Comparison of ENCODE assay signal across 39 cellular contexts in the genomic region with DNA sequence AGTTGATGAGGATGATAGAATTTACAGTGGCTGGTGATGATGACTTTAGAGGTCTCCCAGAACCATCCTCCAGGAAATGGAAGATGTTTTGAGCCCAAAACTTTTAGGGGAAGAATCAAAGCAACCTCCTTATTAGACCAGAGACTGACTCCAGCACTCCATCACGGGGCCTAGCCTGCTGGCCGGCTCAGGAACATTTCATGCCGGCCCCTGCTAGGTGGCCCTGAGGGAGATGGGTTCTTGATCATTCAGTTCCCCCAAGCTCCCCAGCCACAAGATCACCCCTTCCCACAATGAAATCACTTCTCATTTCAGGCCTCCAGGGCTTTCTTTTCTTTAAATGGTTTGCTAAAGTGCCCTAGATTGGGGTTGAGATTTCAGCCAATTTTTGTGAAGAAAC.
"Had no signal": no experiment of that assay in that cellular context is flagged by ENCODE, and none has a peak within 500 bp of the region (broad histone marks: within the 10 kb centered on the region; RNA-seq: fewer than 3 reads in every experiment).

No MANE protein-coding gene starts in this region.

- H3K4me3 ChIP-seq: adrenal gland, ascending aorta, body of pancreas, breast epithelium, cardiac muscle cell had no signal

- H3K9me3 Mint-ChIP-seq: activated naive CD4-positive, alpha-beta T cell treated with anti-CD3 and anti-CD28 coated beads for 36 hours; activated naive CD4-positive, alpha-beta T cell treated with anti-CD3 and anti-CD28 coated beads, Interleukin-2, amount 10 ng/mL, durations not matched to agents 7 days and 5 days; activated naive CD4-positive, alpha-beta T cell treated with anti-CD3 and anti-CD28 coated beads, Interleukin-2, amount 50 U/mL, for 24 hours; activated naive CD4-positive, alpha-beta T cell treated with anti-CD3 and anti-CD28 coated beads, Interleukin-2, amount 50 U/mL, for 72 hours; activated naive CD8-positive, alpha-beta T cell treated with anti-CD3 and anti-CD28 coated beads for 36 hours; activated naive CD8-positive, alpha-beta T cell treated with anti-CD3 and anti-CD28 coated beads, Interleukin-2, amount 10 ng/mL, durations not matched to agents 7 days and 5 days; activated naive CD8-positive, alpha-beta T cell treated with anti-CD3 and anti-CD28 coated beads, Interleukin-2, amount 50 U/mL, for 24 hours; activated T-cell treated with anti-CD3 and anti-CD28 coated beads, Interleukin-2, amount 50 U/mL, for 24 hours; activated T-cell treated with anti-CD3 and anti-CD28 coated beads, Interleukin-2, amount 50 U/mL, for 4 hours; activated T-cell treated with anti-CD3 and anti-CD28 coated beads, Interleukin-2, amount 50 U/mL, for 72 hours; activated T-helper 1 cell treated with anti-CD3 and anti-CD28 coated beads, Interleukin-12 subunit alpha, Interleukin-12 subunit beta, Interleukin-2, Interleukin-4 antibody, amounts not matched to agents 30 ng/mL and 10 ng/mL and 1 ng/mL, durations not matched to agents 14 hours and 24 hours and 36 hours; activated T-helper 17 cell treated with anti-CD3 and anti-CD28 coated beads, Interleukin-2, amount 50 U/mL, for 72 hours; activated T-helper 2 cell treated with anti-CD3 and anti-CD28 coated beads, Interferon-gamma antibody, Interleukin-2, Interleukin-4, amounts not matched to agents 10 μg/mL and 5 μg/mL and 100 μg/mL, durations not matched to agents 14 hours and 24 hours and 36 hours; central memory CD8-positive, alpha-beta T cell had no signal

- H3K36me3 Mint-ChIP-seq: activated naive CD4-positive, alpha-beta T cell treated with anti-CD3 and anti-CD28 coated beads, Interleukin-2, amount 10 ng/mL, durations not matched to agents 7 days and 5 days; activated naive CD4-positive, alpha-beta T cell treated with anti-CD3 and anti-CD28 coated beads, Interleukin-2, amount 50 U/mL, for 24 hours; activated naive CD4-positive, alpha-beta T cell treated with anti-CD3 and anti-CD28 coated beads, Interleukin-2, amount 50 U/mL, for 72 hours; activated naive CD8-positive, alpha-beta T cell; activated naive CD8-positive, alpha-beta T cell treated with anti-CD3 and anti-CD28 coated beads for 36 hours; activated naive CD8-positive, alpha-beta T cell treated with anti-CD3 and anti-CD28 coated beads, Interleukin-2, amount 10 ng/mL, durations not matched to agents 7 days and 5 days; brain had no signal

- H3K4me3 Mint-ChIP-seq: activated naive CD4-positive, alpha-beta T cell treated with anti-CD3 and anti-CD28 coated beads for 36 hours; activated naive CD4-positive, alpha-beta T cell treated with anti-CD3 and anti-CD28 coated beads, Interleukin-2, amount 10 ng/mL, durations not matched to agents 7 days and 5 days; activated naive CD4-positive, alpha-beta T cell treated with anti-CD3 and anti-CD28 coated beads, Interleukin-2, amount 50 U/mL, for 24 hours; activated naive CD8-positive, alpha-beta T cell; activated naive CD8-positive, alpha-beta T cell treated with anti-CD3 and anti-CD28 coated beads for 36 hours; activated naive CD8-positive, alpha-beta T cell treated with anti-CD3 and anti-CD28 coated beads, Interleukin-2, amount 10 ng/mL, durations not matched to agents 7 days and 5 days; activated naive CD8-positive, alpha-beta T cell treated with anti-CD3 and anti-CD28 coated beads, Interleukin-2, amount 50 U/mL, for 24 hours; activated T-cell treated with anti-CD3 and anti-CD28 coated beads, Interleukin-2, amount 50 U/mL, for 24 hours; activated T-cell treated with anti-CD3 and anti-CD28 coated beads, Interleukin-2, amount 50 U/mL, for 4 hours; activated T-cell treated with anti-CD3 and anti-CD28 coated beads, Interleukin-2, amount 50 U/mL, for 72 hours; activated T-helper 1 cell treated with anti-CD3 and anti-CD28 coated beads, Interleukin-12 subunit alpha, Interleukin-12 subunit beta, Interleukin-2, Interleukin-4 antibody, amounts not matched to agents 30 ng/mL and 10 ng/mL and 1 ng/mL, durations not matched to agents 14 hours and 24 hours and 36 hours; activated T-helper 17 cell treated with anti-CD3 and anti-CD28 coated beads, Interleukin-2, amount 50 U/mL, for 72 hours; brain; central memory CD8-positive, alpha-beta T cell had no signal

- ATAC-seq: activated naive CD4-positive, alpha-beta T cell treated with anti-CD3 and anti-CD28 coated beads, Interleukin-2, amount 50 U/mL, for 72 hours; activated naive CD8-positive, alpha-beta T cell treated with anti-CD3 and anti-CD28 coated beads, Interleukin-2, amount 50 U/mL, for 24 hours; activated T-cell treated with anti-CD3 and anti-CD28 coated beads, Interleukin-2, amount 50 U/mL, for 4 hours; activated T-cell treated with anti-CD3 and anti-CD28 coated beads, Interleukin-2, amount 50 U/mL, for 72 hours; activated T-helper 17 cell treated with anti-CD3 and anti-CD28 coated beads, Interleukin-2, amount 50 U/mL, for 72 hours; body of pancreas had no signal

- DNase-seq: activated effector memory CD4-positive, alpha-beta T cell treated with anti-CD3 and anti-CD28 coated beads, Interleukin-2, amount 50 U/mL, for 16 hours; activated effector memory CD4-positive, alpha-beta T cell treated with Interleukin-2 at 50 U/mL for 16 hours; activated gamma-delta T cell; activated gamma-delta T cell treated with Interleukin-2 at 50 U/mL for 16 hours; activated naive CD4-positive, alpha-beta T cell; activated naive CD4-positive, alpha-beta T cell treated with anti-CD3 and anti-CD28 coated beads for 36 hours; activated naive CD4-positive, alpha-beta T cell treated with anti-CD3 and anti-CD28 coated beads, Interleukin-2, amount 10 ng/mL, durations not matched to agents 7 days and 5 days; activated naive CD4-positive, alpha-beta T cell treated with anti-CD3 and anti-CD28 coated beads, Interleukin-2, amount 50 U/mL, for 16 hours; activated naive CD4-positive, alpha-beta T cell treated with Interleukin-2 at 50 U/mL for 16 hours; activated naive CD8-positive, alpha-beta T cell treated with anti-CD3 and anti-CD28 coated beads for 36 hours; activated naive CD8-positive, alpha-beta T cell treated with anti-CD3 and anti-CD28 coated beads, Interleukin-2, amount 10 ng/mL, durations not matched to agents 7 days and 5 days; activated naive CD8-positive, alpha-beta T cell treated with anti-CD3 and anti-CD28 coated beads, Interleukin-2, amount 50 U/mL, for 24 hours; activated T-cell treated with anti-CD3 and anti-CD28 coated beads for 4 hours; activated T-cell treated with anti-CD3 and anti-CD28 coated beads, Interleukin-2, amount 50 U/mL, for 1 hour; activated T-cell treated with anti-CD3 and anti-CD28 coated beads, Interleukin-2, amount 50 U/mL, for 24 hours; activated T-cell treated with anti-CD3 and anti-CD28 coated beads, Interleukin-2, amount 50 U/mL, for 4 hours; activated T-cell treated with anti-CD3 and anti-CD28 coated beads, Interleukin-2, amount 50 U/mL, for 48 hours; activated T-cell treated with anti-CD3 and anti-CD28 coated beads, Interleukin-2, amount 50 U/mL, for 72 hours; adrenal gland; amniotic stem cell; amygdala; anterior cingulate cortex; aorta; body of pancreas; brain microvascular endothelial cell; caudate nucleus; central memory CD4-positive, alpha-beta T cell; cerebellar nuclear complex had no signal

- H3K4me1 Mint-ChIP-seq: activated naive CD4-positive, alpha-beta T cell treated with anti-CD3 and anti-CD28 coated beads, Interleukin-2, amount 10 ng/mL, durations not matched to agents 7 days and 5 days; activated naive CD4-positive, alpha-beta T cell treated with anti-CD3 and anti-CD28 coated beads, Interleukin-2, amount 50 U/mL, for 24 hours; activated naive CD8-positive, alpha-beta T cell treated with anti-CD3 and anti-CD28 coated beads for 36 hours; activated naive CD8-positive, alpha-beta T cell treated with anti-CD3 and anti-CD28 coated beads, Interleukin-2, amount 10 ng/mL, durations not matched to agents 7 days and 5 days; activated naive CD8-positive, alpha-beta T cell treated with anti-CD3 and anti-CD28 coated beads, Interleukin-2, amount 50 U/mL, for 24 hours; brain had no signal

- H3K4me1 ChIP-seq: adrenal gland, ascending aorta, breast epithelium had no signal

- H3K27ac Mint-ChIP-seq: activated naive CD4-positive, alpha-beta T cell treated with anti-CD3 and anti-CD28 coated beads for 36 hours; activated naive CD4-positive, alpha-beta T cell treated with anti-CD3 and anti-CD28 coated beads, Interleukin-2, amount 10 ng/mL, durations not matched to agents 7 days and 5 days; activated naive CD4-positive, alpha-beta T cell treated with anti-CD3 and anti-CD28 coated beads, Interleukin-2, amount 50 U/mL, for 24 hours; activated naive CD4-positive, alpha-beta T cell treated with anti-CD3 and anti-CD28 coated beads, Interleukin-2, amount 50 U/mL, for 72 hours; activated naive CD8-positive, alpha-beta T cell; activated naive CD8-positive, alpha-beta T cell treated with anti-CD3 and anti-CD28 coated beads for 36 hours; activated naive CD8-positive, alpha-beta T cell treated with anti-CD3 and anti-CD28 coated beads, Interleukin-2, amount 10 ng/mL, durations not matched to agents 7 days and 5 days; activated naive CD8-positive, alpha-beta T cell treated with anti-CD3 and anti-CD28 coated beads, Interleukin-2, amount 50 U/mL, for 24 hours; activated T-cell treated with anti-CD3 and anti-CD28 coated beads, Interleukin-2, amount 50 U/mL, for 24 hours; activated T-cell treated with anti-CD3 and anti-CD28 coated beads, Interleukin-2, amount 50 U/mL, for 72 hours; activated T-helper 1 cell treated with anti-CD3 and anti-CD28 coated beads, Interleukin-12 subunit alpha, Interleukin-12 subunit beta, Interleukin-2, Interleukin-4 antibody, amounts not matched to agents 30 ng/mL and 10 ng/mL and 1 ng/mL, durations not matched to agents 14 hours and 24 hours and 36 hours; activated T-helper 17 cell treated with anti-CD3 and anti-CD28 coated beads, Interleukin-2, amount 50 U/mL, for 72 hours; activated T-helper 2 cell treated with anti-CD3 and anti-CD28 coated beads, Interferon-gamma antibody, Interleukin-2, Interleukin-4, amounts not matched to agents 10 μg/mL and 5 μg/mL and 100 μg/mL, durations not matched to agents 14 hours and 24 hours and 36 hours had no signal

- H3K36me3 ChIP-seq: adrenal gland, ascending aorta, brain microvascular endothelial cell, breast epithelium, cardiac muscle cell had no signal

- H3K27me3 ChIP-seq: adrenal gland, ascending aorta, body of pancreas, brain microvascular endothelial cell, breast epithelium, cardiac muscle cell had no signal

- H3K27ac ChIP-seq: adrenal gland, ascending aorta, body of pancreas, brain microvascular endothelial cell, breast epithelium, cardiac muscle cell had no signal

- H3K9me3 ChIP-seq: adrenal gland, ascending aorta, body of pancreas, breast epithelium had no signal
